8 cellular contexts compared by ENCODE assay signal in the genomic region with DNA sequence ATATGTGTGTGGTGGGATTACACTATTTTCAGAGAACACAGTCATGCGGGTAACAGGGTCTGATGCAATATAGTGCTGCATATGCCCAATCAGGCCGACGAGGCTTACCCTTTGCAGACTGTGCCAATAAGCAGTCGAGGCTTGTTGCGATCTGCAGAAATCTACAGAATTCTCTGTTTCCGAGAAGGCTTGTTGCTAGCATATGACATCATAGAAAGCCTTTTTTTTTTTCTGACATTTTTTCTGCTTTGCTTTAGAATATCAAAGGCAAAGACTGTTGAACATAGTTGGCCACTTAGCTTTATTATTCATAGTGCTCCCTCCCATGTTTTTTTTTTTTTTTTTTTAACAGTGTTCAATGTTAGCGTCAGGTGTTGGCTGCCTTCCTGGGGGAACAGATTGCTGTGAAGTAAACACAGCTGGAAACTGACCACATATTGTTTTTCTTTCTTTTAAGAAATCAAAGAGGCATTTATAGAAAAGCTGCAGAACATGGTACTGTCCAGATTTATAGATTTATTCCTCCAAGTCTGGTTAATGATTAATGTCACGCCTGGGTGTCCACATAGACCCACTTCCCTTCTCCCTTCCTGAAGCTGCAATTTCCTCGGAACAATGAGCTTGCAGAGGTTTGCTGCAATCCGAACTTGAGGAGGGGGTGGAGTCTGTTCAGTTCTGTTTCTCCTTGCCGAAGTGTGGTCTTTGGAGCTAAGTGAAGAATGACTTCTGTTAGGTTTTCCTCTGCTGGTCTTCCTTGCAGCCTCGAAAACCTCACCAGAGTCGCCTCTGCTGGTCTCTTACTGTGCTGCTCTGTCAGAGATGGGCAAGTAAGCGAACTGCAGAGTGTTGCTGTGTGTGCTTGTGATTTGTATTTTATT.
DNase-seq lines count a peak whose midpoint lies in the region; ATAC-seq and TF ChIP-seq lines count a peak whose summit lies in the region.

No MANE protein-coding gene starts in this region.

- no peaks in the 10 kb centered on the region for H3K9me3 ChIP-seq in tibial nerve

- no peaks in the 10 kb centered on the region for H3K27me3 ChIP-seq in tibial nerve

- H3K4me1 ChIP-seq in tibial nerve, result peaks cover 0 to 36% (median 18%) of the 10 kb centered on the region in 4 donors

- H3K36me3 Mint-ChIP-seq in dendritic cell treated with granulocyte-macrophage colony-stimulating factor and Interleukin-4, amounts not matched to agents 40 ng/mL and 50 ng/mL, for 4 days (ENCODE audit: low read depth), result peaks cover 35% of the 10 kb centered on the region
- H3K36me3 Mint-ChIP-seq in stimulated activated effector memory CD8-positive, alpha-beta T cell treated with anti-CD3 and anti-CD28 coated beads, Interleukin-12 subunit alpha, Interleukin-12 subunit beta, amount 100 ng/mL, for 72 hours, result no peaks in the 10 kb centered on the region

- H3K27ac ChIP-seq in tibial nerve, result peak overlapping the region in 3 of 4 donors; percentile 49 to 77 (median 59)

- H3K4me3 Mint-ChIP-seq in dendritic cell treated with granulocyte-macrophage colony-stimulating factor and Interleukin-4, amounts not matched to agents 40 ng/mL and 50 ng/mL, for 4 days, result peak overlapping the region; percentile 85
- H3K4me3 Mint-ChIP-seq in stimulated activated effector memory CD8-positive, alpha-beta T cell treated with anti-CD3 and anti-CD28 coated beads, Interleukin-12 subunit alpha, Interleukin-12 subunit beta, amount 100 ng/mL, for 72 hours, result no peak overlapping the region

- 12 to 13% methylated on average over 14 of the region's 14 CpGs for WGBS in tibial nerve, 2 donors

- peak overlapping the region; percentile 8 to 37 (median 17) for H3K4me3 ChIP-seq in tibial nerve

- intact Hi-C loops in dendritic cell treated with granulocyte-macrophage colony-stimulating factor and Interleukin-4, amounts not matched to agents 40 ng/mL and 50 ng/mL, for 4 days (cut with micrococcal nuclease), result loop anchor here (5.0 kb wide), 1 partner anchor 85 kb away; no protein-coding TSS in a partner anchor

- peaks cover 72% of the 10 kb centered on the region for H3K4me1 Mint-ChIP-seq in dendritic cell treated with granulocyte-macrophage colony-stimulating factor and Interleukin-4, amounts not matched to agents 40 ng/mL and 50 ng/mL, for 4 days (ENCODE audit: low read depth)
- H3K4me1 Mint-ChIP-seq in stimulated activated effector memory CD8-positive, alpha-beta T cell treated with anti-CD3 and anti-CD28 coated beads, Interleukin-12 subunit alpha, Interleukin-12 subunit beta, amount 100 ng/mL, for 72 hours, result peaks cover 8% of the 10 kb centered on the region

- no peaks in the 10 kb centered on the region for H3K27me3 Mint-ChIP-seq in dendritic cell treated with granulocyte-macrophage colony-stimulating factor and Interleukin-4, amounts not matched to agents 40 ng/mL and 50 ng/mL, for 4 days

- H3K9me3 Mint-ChIP-seq in dendritic cell treated with granulocyte-macrophage colony-stimulating factor and Interleukin-4, amounts not matched to agents 40 ng/mL and 50 ng/mL, for 4 days, result no peaks in the 10 kb centered on the region
- H3K9me3 Mint-ChIP-seq in stimulated activated effector memory CD8-positive, alpha-beta T cell treated with anti-CD3 and anti-CD28 coated beads, Interleukin-12 subunit alpha, Interleukin-12 subunit beta, amount 100 ng/mL, for 72 hours, result no peaks in the 10 kb centered on the region

- H3K27ac Mint-ChIP-seq in dendritic cell treated with granulocyte-macrophage colony-stimulating factor and Interleukin-4, amounts not matched to agents 40 ng/mL and 50 ng/mL, for 4 days, result peak overlapping the region; percentile 91
- no peak overlapping the region for H3K27ac Mint-ChIP-seq in stimulated activated effector memory CD8-positive, alpha-beta T cell treated with anti-CD3 and anti-CD28 coated beads, Interleukin-12 subunit alpha, Interleukin-12 subunit beta, amount 100 ng/mL, for 72 hours

- H3K36me3 ChIP-seq in tibial nerve, result no peaks in the 10 kb centered on the region

- DNase-seq in AG08396 (ENCODE audit: low spot score), result peak; percentile 24
- DNase-seq in NCI-H345 (lab: John Stamatoyannopoulos, UW), result peak; percentile 30
- DNase-seq in medulla oblongata (ENCODE audit: extremely low spot score), result peak; percentile 64
- peak in 1 of 2 donors; percentile 30 for DNase-seq in tibial nerve (ENCODE audit: low spot score in 2 of 2)
- DNase-seq in stimulated activated effector memory CD8-positive, alpha-beta T cell treated with anti-CD3 and anti-CD28 coated beads, Interleukin-12 subunit alpha, Interleukin-12 subunit beta, amount 100 ng/mL, for 72 hours (ENCODE audit: low spot score in 2 of 2), result no peak

- TF ChIP-seq CTCF in tibial nerve (IDR thresholded peaks at IDR 0.05), result no peak

- peak in 1 of 2 donors; percentile 22 for TF ChIP-seq EP300 in tibial nerve (IDR thresholded peaks at IDR 0.05)

- peak in 1 of 2 donors; percentile 8 for TF ChIP-seq POLR2A in tibial nerve (IDR thresholded peaks at IDR 0.05)

- ATAC-seq in GM21423 (IDR thresholded peaks at IDR 0.05; ENCODE audit: unreplicated experiment) (peak; percentile 39), GM18502 (IDR thresholded peaks at IDR 0.05; ENCODE audit: poor library complexity, unreplicated experiment) (no peak)
- ATAC-seq in stimulated activated effector memory CD8-positive, alpha-beta T cell treated with anti-CD3 and anti-CD28 coated beads, Interleukin-12 subunit alpha, Interleukin-12 subunit beta, amount 100 ng/mL, for 72 hours, result no peak

Comparison
In these comparisons a context has a peak if more than half of its experiments do, and no peak if none do; other contexts are left out.
1. DNase-seq: peak in AG08396 (single experiment), NCI-H345 (single experiment) and medulla oblongata (single experiment); none in stimulated activated effector memory CD8-positive, alpha-beta T cell treated with anti-CD3 and anti-CD28 coated beads, Interleukin-12 subunit alpha, Interleukin-12 subunit beta, amount 100 ng/mL, for 72 hours (0 of 2).